Comparison of ENCODE assay signal across 8 cellular contexts in the genomic region with DNA sequence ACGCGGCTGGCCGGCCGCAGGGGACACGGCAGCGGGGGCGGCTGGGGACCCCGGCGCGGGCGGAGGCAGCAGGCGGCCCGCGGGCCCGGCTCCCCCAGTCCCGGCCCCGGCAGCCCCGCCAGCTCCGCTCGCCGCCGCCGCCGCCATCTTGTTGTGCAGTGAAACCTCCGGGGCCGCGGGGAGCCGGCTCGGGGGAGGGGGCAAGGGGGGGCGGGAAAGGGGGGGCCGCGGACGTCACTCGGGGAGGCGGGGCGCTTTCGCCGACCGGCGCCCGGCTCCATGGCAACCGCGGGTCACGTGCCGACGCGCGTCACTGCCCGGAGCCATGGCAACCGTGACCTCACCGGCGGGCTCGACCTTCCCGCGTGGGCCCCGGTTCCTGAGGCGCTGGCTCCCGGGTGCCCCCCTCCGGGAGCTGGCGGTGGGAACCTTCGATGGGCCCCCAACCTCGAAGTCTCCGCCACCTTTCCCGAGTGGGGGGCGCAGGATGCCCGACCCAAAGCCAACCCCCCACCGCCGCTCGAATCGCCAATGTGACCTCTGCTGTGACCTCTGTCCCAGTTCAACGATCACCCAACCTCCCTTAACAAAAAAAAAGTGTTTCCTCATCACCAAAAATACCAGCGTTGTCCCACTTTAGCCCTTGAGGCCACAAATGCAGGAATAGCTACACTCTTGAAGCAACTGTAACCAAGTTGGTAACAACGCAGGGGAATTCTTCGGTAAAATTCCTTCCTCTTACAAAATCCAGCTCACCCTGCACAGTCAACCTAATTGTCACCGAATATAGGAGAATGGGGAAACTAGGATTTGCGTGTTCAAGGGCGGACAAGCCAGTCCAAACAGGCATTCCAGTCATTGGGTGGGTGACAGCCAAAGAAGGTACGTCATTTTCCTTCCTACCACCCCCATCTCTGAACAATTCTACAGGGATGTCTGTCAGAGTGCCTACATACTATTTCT. TPM values are rescaled to one million over a fixed set of nuclear protein-coding genes. Genes with fewer than 3 reads are reported as not detected.
DNase-seq lines count a peak whose midpoint lies in the region; ATAC-seq, FAIRE-seq and TF ChIP-seq lines count a peak whose summit lies in the region.

A gene (minus strand): TSS at position 160 of the 963 bp plus-strand sequence. CDS start 13 bp downstream, at position 147.

- ATAC-seq in HG02884 (IDR thresholded peaks at IDR 0.05; ENCODE audit: unreplicated experiment), result peak; percentile 68
- peak; percentile 94 for ATAC-seq in right cardiac atrium

- TF ChIP-seq CTCF in vagina (IDR thresholded peaks at IDR 0.05), result peak; percentile 11 to 36 (median 31)

- H3K27ac ChIP-seq in right cardiac atrium (ENCODE audit: low read length), result peak within 1 kb of the TSS; percentile 79
- peak within 1 kb of the TSS; percentile 98 for H3K27ac ChIP-seq in rectal smooth muscle tissue (ENCODE audit: low read depth, low read length)
- H3K27ac ChIP-seq in vagina, result peak within 1 kb of the TSS; percentile 97

- intact Hi-C loops in T-helper 2 cell treated with Interferon-gamma antibody and Interleukin-4, amounts not matched to agents 100 ng/mL and 5 ng/mL, for 36 hours (cut with micrococcal nuclease), result loop anchor here (1.0 to 5.0 kb wide), 6 partner anchors 36 to 326 kb away; a partner anchor contains a TSS
- intact Hi-C loops in right cardiac atrium (cut with DNase I) (loop anchor here in 2 of 4 donors (5.0 to 10.0 kb wide), 2 partner anchors 104 to 211 kb away; no protein-coding TSS in a partner anchor), vagina (cut with DNase I) (no loop called here)

- H3K36me3 ChIP-seq in rectal smooth muscle tissue (ENCODE audit: control insufficient read depth, insufficient read depth, low read length) (no peaks in the 10 kb centered on the region), vagina (no peaks in the 10 kb centered on the region)

- H3K4me1 ChIP-seq in right cardiac atrium (ENCODE audit: control insufficient read depth, insufficient read depth, low read length), result peaks cover 13% of the 10 kb centered on the region
- H3K4me1 ChIP-seq in rectal smooth muscle tissue (ENCODE audit: control insufficient read depth, insufficient read depth, low read length), result peaks cover 24% of the 10 kb centered on the region
- H3K4me1 ChIP-seq in vagina, result peaks cover 42% of the 10 kb centered on the region

- H3K9me3 ChIP-seq in right cardiac atrium (ENCODE audit: control insufficient read depth, low read length), result no peaks in the 10 kb centered on the region
- H3K9me3 ChIP-seq in vagina, result no peaks in the 10 kb centered on the region

- WGBS in right cardiac atrium, result 1% methylated on average over 75 of the region's 78 CpGs

- DNase-seq in GM12892 (ENCODE audit: insufficient read length), result peak; percentile 93
- DNase-seq in NCI-H1694 treated with DMSO at 0.1 percent for 48 hours (lab: John Stamatoyannopoulos, UW), result peak; percentile 31
- DNase-seq in anterior cingulate cortex (lab: John Stamatoyannopoulos, UW), result peak; percentile 37 to 98 (median 94)
- peak; percentile 96 to 98 (median 98) for DNase-seq in right cardiac atrium
- DNase-seq in vagina (ENCODE audit: extremely low spot score in 2 of 2), result peak; percentile 94 to 98

- TF ChIP-seq POLR2A in GM12892 (IDR thresholded peaks at IDR 0.05; ENCODE audit: low read depth, low read length) (peak; percentile 78; the same call in 1 of the 2 replicates), vagina (IDR thresholded peaks at IDR 0.05) (peak in 1 of 2 donors; percentile 42)

- H3K4me3 ChIP-seq in right cardiac atrium (ENCODE audit: low read length), result peak within 1 kb of the TSS; percentile 58
- H3K4me3 ChIP-seq in rectal smooth muscle tissue (ENCODE audit: low read length), result peak within 1 kb of the TSS; percentile 86
- H3K4me3 ChIP-seq in vagina, result peak within 1 kb of the TSS; percentile 80 to 82

- peak; percentile 96 for FAIRE-seq in GM12892 (lab: Jason Lieb, UNC)

- H3K27me3 ChIP-seq in right cardiac atrium (ENCODE audit: control insufficient read depth, insufficient read depth) (no peaks in the 10 kb centered on the region), rectal smooth muscle tissue (ENCODE audit: control insufficient read depth, insufficient read depth, low read length) (no peaks in the 10 kb centered on the region), vagina (no peaks in the 10 kb centered on the region)

- H3K9ac ChIP-seq in rectal smooth muscle tissue (ENCODE audit: low read length), result peak within 1 kb of the TSS; percentile 76

RNA-seq across cellular contexts. Expression of the gene that starts here (rescaled TPM):
- 17.6 TPM for polyA plus RNA-seq in GM12892 (2012; ENCODE audit: missing spikeins)
- total RNA-seq in T-helper 2 cell treated with Interferon-gamma antibody and Interleukin-4, amounts not matched to agents 100 ng/mL and 5 ng/mL, for 36 hours, result 27.1 and 32.6 TPM in 2 replicates
- 10 to 100 TPM; 34.2 to 46.6 (median 36.9) TPM for total RNA-seq in right cardiac atrium
- 13.4 TPM for polyA plus RNA-seq in right cardiac atrium
- 39.0 TPM for total RNA-seq in vagina

Comparison
In these comparisons a context has a peak if more than half of its experiments do, and no peak if none do; other contexts are left out.
1. Peak in every context shown above with its lines: DNase-seq, ATAC-seq, H3K4me3 ChIP-seq and H3K27ac ChIP-seq.
2. DNase-seq: peak in every context shown above with its lines; median percentile 98 in right cardiac atrium; 96 in vagina; 94 in anterior cingulate cortex; 93 in GM12892; 31 in NCI-H1694 treated with DMSO at 0.1 percent for 48 hours.